ENCODE assay signal across 19 cellular contexts in genomic region chr4:98508825-98509539, GRCh38.
DNase-seq lines count a peak whose midpoint lies in the region; ATAC-seq and TF ChIP-seq lines count a peak whose summit lies in the region.
"Had no signal": no experiment of that assay in that cellular context is flagged by ENCODE, and none has a peak within 500 bp of the region (broad histone marks: within the 10 kb centered on the region; RNA-seq: fewer than 3 reads in every experiment).

No MANE protein-coding gene starts in this region.

- no peak overlapping the region for H2BK120ac ChIP-seq in neuronal stem cell (ENCODE audit: low read depth, low read length)

- H3K9me3 ChIP-seq in GM23248 (ENCODE audit: low read depth) = no peaks in the 10 kb centered on the region
- H3K9me3 ChIP-seq in neuronal stem cell (replicated peaks in 1 of 2; ENCODE audit: control insufficient read depth in 2 of 2, insufficient read depth in 1 of 2, low read depth in 1 of 2, low read length in 2 of 2) = no peaks in the 10 kb centered on the region
- H3K9me3 ChIP-seq in spleen = no peaks in the 10 kb centered on the region
- no peaks in the 10 kb centered on the region for H3K9me3 ChIP-seq in right lobe of liver
- H3K9me3 ChIP-seq: sigmoid colon, SJCRH30, tibial nerve had no signal

- H2BK5ac ChIP-seq in neuronal stem cell (ENCODE audit: low read length) = no peak overlapping the region

- no peak for ATAC-seq in right lobe of liver
- ATAC-seq: GM23338 had no signal

- H3K4me1 ChIP-seq in GM23248 (ENCODE audit: insufficient read depth) (peaks cover 50% of the 10 kb centered on the region), neuronal stem cell (ENCODE audit: control insufficient read depth in 2 of 2, insufficient read depth in 1 of 2, low read depth in 1 of 2, low read length in 2 of 2) (peaks cover 9 to 12% of the 10 kb centered on the region in 2 donors), spleen (no peaks in the 10 kb centered on the region), right lobe of liver (no peaks in the 10 kb centered on the region)

- H2AFZ ChIP-seq in GM23248 = peak overlapping the region; percentile 51
- peak overlapping the region; percentile 4 for H2AFZ ChIP-seq in neuronal stem cell (ENCODE audit: low read length)
- H2AFZ ChIP-seq: GM23338 had no signal

- peaks cover 48% of the 10 kb centered on the region for H3F3A ChIP-seq in GM23248 (ENCODE audit: insufficient read depth)

- H3K36me3 ChIP-seq in GM23248 (ENCODE audit: low read depth) (no peaks in the 10 kb centered on the region; the same call in 1 of the 2 replicates), neuronal stem cell (replicated peaks in 1 of 2; ENCODE audit: control insufficient read depth in 2 of 2, insufficient read depth in 2 of 2, low read length in 2 of 2) (no peaks in the 10 kb centered on the region), spleen (no peaks in the 10 kb centered on the region), right lobe of liver (no peaks in the 10 kb centered on the region)
- H3K36me3 ChIP-seq: sigmoid colon, SJCRH30, tibial nerve had no signal

- no peak overlapping the region for H2BK15ac ChIP-seq in neuronal stem cell (ENCODE audit: low read length)

- no peak overlapping the region for H3K23ac ChIP-seq in neuronal stem cell (ENCODE audit: low read depth, low read length, poor library complexity)

- H2AK5ac ChIP-seq in neuronal stem cell (ENCODE audit: low read depth, low read length) = no peak overlapping the region

- TF ChIP-seq CTCF in spleen (IDR thresholded peaks at IDR 0.05 in 8 of 11, conservative IDR thresholded peaks at IDR 0.05 in 3 of 11) (no peak), right lobe of liver (IDR thresholded peaks at IDR 0.05) (no peak)

- H3K4ac ChIP-seq in neuronal stem cell (ENCODE audit: low read length) = no peak overlapping the region

- H3K4me3 ChIP-seq in GM23248 (peak overlapping the region; percentile 49), neuronal stem cell (ENCODE audit: low read length in 2 of 2) (no peak overlapping the region), spleen (no peak overlapping the region), right lobe of liver (no peak overlapping the region)
- H3K4me3 ChIP-seq: GM23338, sigmoid colon, SJCRH30, tibial nerve had no signal

- H3K27me3 ChIP-seq in GM23248 (replicated peaks; ENCODE audit: insufficient read depth) (no peaks in the 10 kb centered on the region), neuronal stem cell (ENCODE audit: control insufficient read depth in 3 of 3, insufficient read depth in 3 of 3, low read depth in 1 of 3, low read length in 3 of 3) (no peaks in the 10 kb centered on the region), spleen (replicated peaks in 1 of 7) (no peaks in the 10 kb centered on the region), right lobe of liver (no peaks in the 10 kb centered on the region)
- H3K27me3 ChIP-seq: sigmoid colon, SJCRH30, tibial nerve had no signal

- H2BK12ac ChIP-seq in neuronal stem cell (ENCODE audit: low read length) = no peak overlapping the region

- WGBS in GM23248 (ENCODE audit: low coverage in 1 of 2, low lambda C conversion rate in 2 of 2, missing lambda C conversion rate in 2 of 2), 2 experiments = 6 to 8% methylated on average over 7 of the region's 7 CpGs
- WGBS in neuronal stem cell (ENCODE audit: extremely low coverage in 2 of 2, insufficient read length in 2 of 2, insufficient replicate concordance in 1 of 2), 2 donors = no CpG with 5 or more reads among the region's 7 CpGs
- 85 to 93% (median 89%) methylated on average over 7 of the region's 7 CpGs for WGBS in spleen, 5 donors
- WGBS in right lobe of liver (ENCODE audit: insufficient coverage, low coverage, low lambda C conversion rate, missing lambda C conversion rate) = 55% methylated on average over 7 of the region's 7 CpGs

- H3K79me1 ChIP-seq in neuronal stem cell (ENCODE audit: low read depth, low read length) = no peaks in the 10 kb centered on the region

- H3K4me2 ChIP-seq in GM23248 (ENCODE audit: unreplicated experiment) (peak overlapping the region; percentile 86), neuronal stem cell (ENCODE audit: insufficient read depth, low read length, poor library complexity, severe bottlenecking) (no peak overlapping the region)
- H3K4me2 ChIP-seq: GM23338 had no signal

- no peaks in the 10 kb centered on the region for H4K20me1 ChIP-seq in GM23248 (ENCODE audit: insufficient read depth)

- H3K18ac ChIP-seq in neuronal stem cell (ENCODE audit: low read length) = no peak overlapping the region

- peak overlapping the region; percentile 75 for H3K9ac ChIP-seq in GM23248
- no peak overlapping the region for H3K9ac ChIP-seq in neuronal stem cell (ENCODE audit: low read depth, low read length, poor library complexity)

- no peaks in the 10 kb centered on the region for H3K9me2 ChIP-seq in GM23248 (ENCODE audit: insufficient read depth)

- DNase-seq in GM23248 (peak; percentile 65), NCI-H446 (lab: John Stamatoyannopoulos, UW) (peak; percentile 8 to 60), cerebellar cortex (ENCODE audit: low spot score) (peak; percentile 66), neuronal stem cell (ENCODE audit: low spot score) (no peak), spleen (no peak), OCI-M2 (lab: John Stamatoyannopoulos, UW; ENCODE audit: unreplicated experiment) (no peak), NCI-H510A treated with DMSO at 0.1 percent for 48 hours (lab: John Stamatoyannopoulos, UW) (no peak), right lobe of liver (no peak)
- DNase-seq: activated CD4-positive, alpha-beta T cell treated with anti-CD3 and anti-CD28 coated beads, Interleukin-2, amount 50 U/mL, for 1 hour; head of caudate nucleus; islet precursor cell; mesendoderm; nucleus accumbens; sigmoid colon; stimulated activated CD4-positive, alpha-beta T cell treated with anti-CD3 and anti-CD28 coated beads, Interleukin-4, amount 100 ng/mL, for 24 hours; T-helper 9 cell had no signal

- TF ChIP-seq POLR2A in spleen (IDR thresholded peaks at IDR 0.05) (no peak), right lobe of liver (IDR thresholded peaks at IDR 0.05) (no peak)

- peak overlapping the region; percentile 90 for H3K27ac ChIP-seq in GM23248
- H3K27ac ChIP-seq in neuronal stem cell (replicated peaks; ENCODE audit: low read length) = no peak overlapping the region
- no peak overlapping the region for H3K27ac ChIP-seq in spleen
- no peak overlapping the region for H3K27ac ChIP-seq in right lobe of liver
- H3K27ac ChIP-seq: sigmoid colon, SJCRH30, tibial nerve had no signal

- no peak overlapping the region for H4K8ac ChIP-seq in neuronal stem cell (ENCODE audit: low read depth, low read length)

- in situ Hi-C loops in GM23248 (cut with MboI) = no loop called here

- intact Hi-C loops in spleen (cut with DNase I; ENCODE audit: low total_unique reads) (no loop called here), right lobe of liver (cut with DNase I) (no loop called here)

- peaks cover 88% of the 10 kb centered on the region for H3K79me2 ChIP-seq in GM23248 (ENCODE audit: insufficient read depth)

- no peak overlapping the region for H3K14ac ChIP-seq in neuronal stem cell (ENCODE audit: low read length)

- H4K91ac ChIP-seq in neuronal stem cell (ENCODE audit: low read depth, low read length, poor library complexity) = no peak overlapping the region

Comparison
In these comparisons a context has a peak if more than half of its experiments do, and no peak if none do; other contexts are left out.
1. DNase-seq: peak in GM23248 (single experiment), NCI-H446 (2 of 2) and cerebellar cortex (single experiment); none in neuronal stem cell (single experiment), spleen (single experiment), OCI-M2 (single experiment), NCI-H510A treated with DMSO at 0.1 percent for 48 hours (single experiment) and right lobe of liver (0 of 3).